In genomic region chr15:85542895-85543331, GRCh38 we compare ENCODE assay signal across 8 cellular contexts.
A peak's percentile ranks its signal among the peaks of the same experiment; 100 is the strongest.
DNase-seq lines count a peak whose midpoint lies in the region; ATAC-seq and TF ChIP-seq lines count a peak whose summit lies in the region.

No MANE protein-coding gene starts in this region.

- H3K4me1 ChIP-seq in BE2C = no peaks in the 10 kb centered on the region
- peaks cover 0 to 30% (median 7%) of the 10 kb centered on the region in 4 donors for H3K4me1 ChIP-seq in tibial artery

- no peak for TF ChIP-seq CTCF in BE2C (IDR thresholded peaks at IDR 0.05; ENCODE audit: low read depth, low read length)
- TF ChIP-seq CTCF in tibial artery (IDR thresholded peaks at IDR 0.05) = no peak

- no peaks in the 10 kb centered on the region for H3K9me3 ChIP-seq in BE2C
- no peaks in the 10 kb centered on the region for H3K9me3 ChIP-seq in tibial artery

- no peak overlapping the region for H3K27ac ChIP-seq in tibial artery

- H3K27me3 ChIP-seq in BE2C (no peaks in the 10 kb centered on the region), tibial artery (no peaks in the 10 kb centered on the region)

- DNase-seq in CD1c-positive myeloid dendritic cell (ENCODE audit: extremely low spot score) = peak; percentile 59
- peak; percentile 91 for DNase-seq in NCI-H748 treated with DMSO at 0.1 percent for 48 hours (lab: John Stamatoyannopoulos, UW)
- peak; percentile 14 for DNase-seq in kidney tubule cell (ENCODE audit: low spot score)
- DNase-seq in BE2C = no peak
- no peak for DNase-seq in tibial artery
- no peak for DNase-seq in UCSD-AML1 (lab: John Stamatoyannopoulos, UW; ENCODE audit: unreplicated experiment)

- ATAC-seq in GM18861 (IDR thresholded peaks at IDR 0.05; ENCODE audit: unreplicated experiment) = peak; percentile 39
- ATAC-seq in HG03521 (IDR thresholded peaks at IDR 0.05; ENCODE audit: unreplicated experiment) = no peak

- H3K36me3 ChIP-seq in BE2C (0 out of 2 replicates have a peak, but pooled peaks cover 2% of the 10 kb centered on the region), tibial artery (no peaks in the 10 kb centered on the region)

- no peak overlapping the region for H3K4me3 ChIP-seq in BE2C (ENCODE audit: low read depth, low read length)
- H3K4me3 ChIP-seq in tibial artery = no peak overlapping the region

- intact Hi-C loops in tibial artery (cut with DNase I; ENCODE audit: low total_unique reads) = no loop called here

Comparison
In these comparisons a context has a peak if more than half of its experiments do, and no peak if none do; other contexts are left out.
1. DNase-seq: peak in CD1c-positive myeloid dendritic cell (single experiment), NCI-H748 treated with DMSO at 0.1 percent for 48 hours (single experiment) and kidney tubule cell (single experiment); none in BE2C (single experiment), tibial artery (0 of 2) and UCSD-AML1 (single experiment).